ENCODE assay signal across 8 cellular contexts in the genomic region with DNA sequence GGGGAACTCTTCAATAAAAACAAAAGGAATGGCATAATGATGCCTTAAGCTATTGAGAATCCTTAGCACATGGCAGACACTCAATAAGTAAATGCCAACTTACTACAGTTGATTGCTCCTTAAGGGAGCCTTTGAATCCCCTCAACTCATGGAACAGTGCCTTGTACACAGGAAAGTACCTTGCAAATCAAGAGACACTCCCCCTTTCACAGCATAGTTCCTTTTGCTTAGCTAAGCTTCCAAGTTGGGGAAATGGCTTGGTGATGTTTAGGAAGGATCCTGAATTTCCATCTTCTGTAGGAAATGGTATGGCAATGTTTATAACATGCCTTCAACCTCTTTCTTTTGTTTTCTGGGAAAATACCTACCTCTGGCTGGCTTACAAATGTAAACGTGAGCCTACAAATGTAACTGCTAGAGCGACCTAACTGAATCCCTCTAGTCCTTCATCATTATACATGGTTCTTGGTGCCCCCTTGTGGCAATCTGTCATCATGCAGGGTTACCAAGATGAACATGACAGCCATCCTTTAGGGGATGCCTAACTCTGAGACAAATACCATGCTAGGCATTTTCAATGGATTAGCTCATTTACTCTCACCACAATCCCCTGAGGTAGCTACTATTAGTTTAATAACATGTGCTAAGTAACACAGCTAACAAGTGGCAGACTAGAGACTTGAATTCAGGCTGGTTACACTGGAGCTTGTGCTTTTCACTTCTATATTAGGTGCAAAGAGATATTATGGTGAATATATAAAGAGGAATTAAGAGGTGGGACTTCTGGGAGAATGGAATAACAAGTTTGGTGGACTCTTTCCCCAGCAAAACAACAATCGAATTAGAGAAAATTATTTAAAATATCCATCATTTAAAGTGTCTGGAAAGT.
DNase-seq lines count a peak whose midpoint lies in the region; ATAC-seq, FAIRE-seq and TF ChIP-seq lines count a peak whose summit lies in the region.

No MANE protein-coding gene starts in this region.

- H3K4me1 Mint-ChIP-seq in immature natural killer cell: no peaks in the 10 kb centered on the region

- ATAC-seq in GM18861 (IDR thresholded peaks at IDR 0.05; ENCODE audit: unreplicated experiment) (peak; percentile 96), HG03060 (IDR thresholded peaks at IDR 0.05; ENCODE audit: low read depth, unreplicated experiment) (peak; percentile 89), body of pancreas (peak; percentile 47)

- H3K4me3 Mint-ChIP-seq in immature natural killer cell: no peak overlapping the region

- peak; percentile 34 to 71 (median 64) for TF ChIP-seq CTCF in body of pancreas (IDR thresholded peaks at IDR 0.05)

- H3K36me3 Mint-ChIP-seq in immature natural killer cell: no peaks in the 10 kb centered on the region

- no peak overlapping the region for H3K4me3 ChIP-seq in body of pancreas

- peaks cover 0 to 5% (median 2%) of the 10 kb centered on the region in 3 donors for H3K27me3 Mint-ChIP-seq in immature natural killer cell (ENCODE audit: low read depth in 3 of 3)

- no peaks in the 10 kb centered on the region for H3K27me3 ChIP-seq in body of pancreas

- peaks cover 0 to 7% (median 0%) of the 10 kb centered on the region in 3 donors for H3K9me3 ChIP-seq in body of pancreas

- DNase-seq in AG08395 (ENCODE audit: low spot score) (peak; percentile 75), NCI-H2081 treated with DMSO at 0.1 percent for 48 hours (lab: John Stamatoyannopoulos, UW) (peak; percentile 30), body of pancreas (peak; percentile 62 to 81 (median 72)), immature natural killer cell (peak; percentile 17 to 38 (median 26))
- DNase-seq in stimulated activated CD4-positive, alpha-beta T cell treated with anti-CD3 and anti-CD28 coated beads, Interleukin-1b, Interleukin-23, amount 100 ng/mL, for 48 hours: peak; percentile 69

- 22 to 25% methylated on average over 3 of the region's 3 CpGs for WGBS in body of pancreas, 2 donors

- H3K27ac ChIP-seq in body of pancreas: no peak overlapping the region

- TF ChIP-seq POLR2A in body of pancreas (IDR thresholded peaks at IDR 0.05): no peak

- no peaks in the 10 kb centered on the region for H3K36me3 ChIP-seq in body of pancreas (replicated peaks in 1 of 2; ENCODE audit: insufficient read depth in 1 of 2, low read depth in 2 of 2)

- peak; percentile 84 for FAIRE-seq in TTC549 (lab: Jason Lieb, UNC)

- H3K9me3 Mint-ChIP-seq in immature natural killer cell: peaks cover 2 to 13% (median 8%) of the 10 kb centered on the region in 6 donors

- H3K27ac Mint-ChIP-seq in immature natural killer cell: no peak overlapping the region

- intact Hi-C loops in body of pancreas (cut with DNase I): no loop called here

- H3K4me1 ChIP-seq in body of pancreas: no peaks in the 10 kb centered on the region
